In genomic region chr3:37897763-37898162, GRCh38 we compare ENCODE assay signal across 19 cellular contexts. TPM values are rescaled to one million over a fixed set of nuclear protein-coding genes. Genes with fewer than 3 reads are reported as not detected.
DNase-seq lines count a peak whose midpoint lies in the region; ATAC-seq, FAIRE-seq and TF ChIP-seq lines count a peak whose summit lies in the region.
"Had no signal": no experiment of that assay in that cellular context is flagged by ENCODE, and none has a peak within 500 bp of the region (broad histone marks: within the 10 kb centered on the region; RNA-seq: fewer than 3 reads in every experiment).

No MANE protein-coding gene starts in this region.

- ATAC-seq in left ventricle myocardium superior (peak; percentile 51), T-cell (replicated peaks in 1 of 4) (no peak)

- H3K27me3 ChIP-seq in ascending aorta: no peaks in the 10 kb centered on the region
- H3K27me3 ChIP-seq in sigmoid colon: no peaks in the 10 kb centered on the region
- no peaks in the 10 kb centered on the region for H3K27me3 ChIP-seq in breast epithelium
- H3K27me3 ChIP-seq: MG63 had no signal

- no peak for FAIRE-seq in GM19239 (lab: Jason Lieb, UNC)
- FAIRE-seq: G401.6 had no signal

- POLR2A ChIA-PET in HEK293 (lab: Yijun Ruan, JAX): no interaction called here
- POLR2A ChIA-PET in T-cell (lab: Charles Lee): no interaction called here

- no peak for TF ChIP-seq CTCF in HEK293 (tag by site-specific recombination; IDR thresholded peaks at IDR 0.05)
- no peak for TF ChIP-seq CTCF in ascending aorta (IDR thresholded peaks at IDR 0.05)
- TF ChIP-seq CTCF in sigmoid colon (IDR thresholded peaks at IDR 0.05): no peak
- no peak for TF ChIP-seq CTCF in breast epithelium (IDR thresholded peaks at IDR 0.05)

- H3K4me1 ChIP-seq in HEK293 (ENCODE audit: control insufficient read depth, insufficient read depth, low read length) (peaks cover 4% of the 10 kb centered on the region; the same call in 1 of the 2 replicates), ascending aorta (peaks cover 0 to 31% of the 10 kb centered on the region in 2 donors), sigmoid colon (peaks cover 0 to 73% (median 40%) of the 10 kb centered on the region in 4 donors), breast epithelium (no peaks in the 10 kb centered on the region)

- 69 to 71% methylated on average over 6 of the region's 6 CpGs for WGBS in sigmoid colon, 2 donors

- DNase-seq in ascending aorta (ENCODE audit: low spot score in 2 of 2): no peak
- DNase-seq in left ventricle myocardium superior: no peak
- DNase-seq in sigmoid colon: no peak
- DNase-seq in T-cell: no peak
- DNase-seq in breast epithelium (ENCODE audit: low spot score in 2 of 2): no peak
- no peak for DNase-seq in NCI-H187 (lab: John Stamatoyannopoulos, UW)
- no peak for DNase-seq in GM19239 (ENCODE audit: insufficient read length, low spot score)
- DNase-seq: CD8-positive, alpha-beta memory T cell; DMS79 treated with DMSO at 0.1 percent for 48 hours; Karpas-422; MG63; NCI-H1092 treated with DMSO at 0.1 percent for 48 hours; NCI-H1694 treated with DMSO at 0.1 percent for 48 hours; NCI-H526 treated with DMSO at 0.1 percent for 48 hours; NK-92 treated with Interleukin-12 subunit alpha and Interleukin-12 subunit beta, amount 100 ng/mL, for 24 hours; PC-9 had no signal

- intact Hi-C loops in ascending aorta (cut with DNase I) (no loop called here), left ventricle myocardium superior (cut with micrococcal nuclease) (no loop called here), sigmoid colon (cut with DNase I) (loop anchor here (5.0 kb wide), 1 partner anchor 45 kb away; no protein-coding TSS in a partner anchor), breast epithelium (cut with DNase I; ENCODE audit: low total_unique reads) (no loop called here)

- H3K4me1 Mint-ChIP-seq in T-cell: no peaks in the 10 kb centered on the region
- H3K4me1 Mint-ChIP-seq: CD8-positive, alpha-beta memory T cell had no signal

- TF ChIP-seq EP300 in sigmoid colon (IDR thresholded peaks at IDR 0.05): no peak

- no peaks in the 10 kb centered on the region for H3K36me3 Mint-ChIP-seq in T-cell
- H3K36me3 Mint-ChIP-seq: CD8-positive, alpha-beta memory T cell had no signal

- H3K4me3 ChIP-seq in HEK293 (ENCODE audit: low read depth, low read length) (no peak overlapping the region), ascending aorta (peak overlapping the region in 1 of 2 donors; percentile 19), sigmoid colon (no peak overlapping the region), breast epithelium (no peak overlapping the region)
- H3K4me3 ChIP-seq: HAP-1, MG63, PC-9 had no signal

- no peaks in the 10 kb centered on the region for H3K36me3 ChIP-seq in HEK293 (ENCODE audit: control insufficient read depth in 2 of 2, insufficient read depth in 1 of 2, low read length in 2 of 2)
- H3K36me3 ChIP-seq in ascending aorta: no peaks in the 10 kb centered on the region
- no peaks in the 10 kb centered on the region for H3K36me3 ChIP-seq in sigmoid colon
- H3K36me3 ChIP-seq in breast epithelium: no peaks in the 10 kb centered on the region
- H3K36me3 ChIP-seq: MG63 had no signal

- no peak overlapping the region for H3K4me3 Mint-ChIP-seq in T-cell
- H3K4me3 Mint-ChIP-seq: CD8-positive, alpha-beta memory T cell had no signal

- H3K9me3 Mint-ChIP-seq in T-cell: no peaks in the 10 kb centered on the region
- H3K9me3 Mint-ChIP-seq: CD8-positive, alpha-beta memory T cell had no signal

- peaks cover 0 to 5% of the 10 kb centered on the region in 2 donors for H3K27me3 Mint-ChIP-seq in T-cell

- H3K9me3 ChIP-seq in HEK293 (ENCODE audit: control insufficient read depth, insufficient read depth, low read depth, low read length) (no peaks in the 10 kb centered on the region), ascending aorta (no peaks in the 10 kb centered on the region), sigmoid colon (no peaks in the 10 kb centered on the region), breast epithelium (no peaks in the 10 kb centered on the region)
- H3K9me3 ChIP-seq: HAP-1, MG63 had no signal

- H3K27ac Mint-ChIP-seq in T-cell: no peak overlapping the region
- H3K27ac Mint-ChIP-seq: CD8-positive, alpha-beta memory T cell had no signal

- H3K27ac ChIP-seq in HEK293 (ENCODE audit: extremely low read depth, low read depth, low read length) (no peak overlapping the region), ascending aorta (peak overlapping the region; percentile 52 to 60), sigmoid colon (peak overlapping the region in 3 of 4 donors; percentile 39 to 58 (median 50)), breast epithelium (no peak overlapping the region)
- H3K27ac ChIP-seq: PC-9 had no signal

- TF ChIP-seq POLR2A in sigmoid colon (IDR thresholded peaks at IDR 0.05) (no peak), breast epithelium (IDR thresholded peaks at IDR 0.05) (no peak)

- CTCF ChIA-PET in HEK293 (lab: Yijun Ruan, JAX) (no interaction called here), T-cell (lab: Charles Lee) (interaction anchor here in 1 of 2 donors (0.6 kb wide), 1 partner anchor 11 kb away, joined by 3 read pairs; no protein-coding TSS in a partner anchor)

TF ChIP-seq in HEK293, 187 proteins besides CTCF, POLR2A, EP300 and RAD21:
- TF ChIP-seq PRDM6 (tag by site-specific recombination; IDR thresholded peaks at IDR 0.05): peak; percentile 74
- no peak for TF ChIP-seq ZNF555 (tag by site-specific recombination; conservative IDR thresholded peaks at IDR 0.05)
- 0 out of 2 replicates have a peak, but pooled peaks have one; percentile 41 for TF ChIP-seq ZNF843 (tag by site-specific recombination; IDR thresholded peaks at IDR 0.05)
- no peak for TF ChIP-seq ZBTB44 (tag by site-specific recombination; IDR thresholded peaks at IDR 0.05)
- TF ChIP-seq FEZF1 (tag by site-specific recombination; IDR thresholded peaks at IDR 0.05): peak; percentile 57; the same call in 1 of the 2 replicates

RNA-seq across cellular contexts. Expression of gene CTDSPL, which starts 36.1 kb away (rescaled TPM):
- total RNA-seq in ascending aorta (80.9 TPM), left ventricle myocardium superior (53.8 TPM), sigmoid colon (10 to 100 TPM; 46.3 to 69.1 (median 60.5) TPM), T-cell (1 to 10 TPM in 4 of 5 donors, under 1 TPM in 1; 0.54 to 2.5 (median 2.0) TPM), breast epithelium (10 to 100 TPM; 40.0 to 80.8 (median 63.1) TPM)
- polyA plus RNA-seq in sigmoid colon: 10 to 100 TPM; 19.1 to 22.8 (median 22.7) TPM
- polyA plus RNA-seq: CD8-positive, alpha-beta memory T cell had no signal

Comparison
In these comparisons a context has a peak if more than half of its experiments do, and no peak if none do; other contexts are left out.
1. H3K27ac ChIP-seq: peak in ascending aorta (2 of 2) and sigmoid colon (3 of 4); none in HEK293 (single experiment) and breast epithelium (0 of 2).
2. RNA of gene CTDSPL, which starts 36.1 kb away (total RNA-seq): 80.9 TPM in ascending aorta (single experiment), 46.3 to 69.1 TPM in sigmoid colon, 40.0 to 80.8 TPM in breast epithelium and 53.8 TPM in left ventricle myocardium superior (single experiment); 0.54 to 2.5 TPM in T-cell; every median in the first group is over 10 times any median in the second.